ENCODE assay signal across 20 cellular contexts in the genomic region with DNA sequence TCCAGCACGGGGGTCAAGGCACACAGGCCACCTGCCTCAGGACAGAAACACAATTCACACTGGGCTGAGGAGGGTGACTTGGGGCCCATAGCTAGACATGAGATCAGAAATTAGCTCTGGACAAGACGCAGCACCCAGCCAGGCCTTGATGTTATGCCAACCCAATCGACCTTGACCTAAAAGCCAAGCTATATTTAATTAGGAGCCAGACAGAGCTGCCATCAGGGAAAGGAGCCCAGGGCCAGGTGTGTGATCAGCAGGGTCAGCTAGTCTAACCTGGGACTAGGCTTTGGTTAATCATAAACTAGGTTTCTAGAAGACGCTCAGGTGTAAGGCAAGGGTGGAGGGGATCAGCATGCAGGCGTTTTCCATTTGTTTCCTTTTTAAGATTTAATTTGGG. TPM values are rescaled to one million over a fixed set of nuclear protein-coding genes. Genes with fewer than 3 reads are reported as not detected.
DNase-seq lines count a peak whose midpoint lies in the region; ATAC-seq, FAIRE-seq and TF ChIP-seq lines count a peak whose summit lies in the region.
"Had no signal": no experiment of that assay in that cellular context is flagged by ENCODE, and none has a peak within 500 bp of the region (broad histone marks: within the 10 kb centered on the region; RNA-seq: fewer than 3 reads in every experiment).

No MANE protein-coding gene starts in this region.

- TF ChIP-seq CTCF in right atrium auricular region (IDR thresholded peaks at IDR 0.05) (no peak), progenitor cell of endocrine pancreas (IDR thresholded peaks at IDR 0.05; ENCODE audit: unreplicated experiment) (no peak), WTC11 (IDR thresholded peaks at IDR 0.05) (no peak)

- FAIRE-seq in islet of Langerhans (lab: Jason Lieb, UNC): peak; percentile 60
- FAIRE-seq: A204.1, G401.6, GM12891, GM19239 had no signal

- no peaks in the 10 kb centered on the region for H3K36me3 Mint-ChIP-seq in progenitor cell of endocrine pancreas (ENCODE audit: insufficient read depth)
- H3K36me3 Mint-ChIP-seq in WTC11: no peaks in the 10 kb centered on the region

- H3K4me1 Mint-ChIP-seq in progenitor cell of endocrine pancreas (ENCODE audit: low read depth) (peaks cover 38% of the 10 kb centered on the region), WTC11 (no peaks in the 10 kb centered on the region)

- peaks cover 0 to 13% of the 10 kb centered on the region in 2 donors for H3K4me1 ChIP-seq in right atrium auricular region

- intact Hi-C loops in Right ventricle myocardium superior (cut with DNase I) (no loop called here), posterior vena cava (cut with DNase I) (no loop called here)

- peak overlapping the region; percentile 59 for H3K4me3 Mint-ChIP-seq in progenitor cell of endocrine pancreas (ENCODE audit: low read depth)
- H3K4me3 Mint-ChIP-seq in WTC11: no peak overlapping the region

- ATAC-seq in Right ventricle myocardium superior (ENCODE audit: poor library complexity): peak; percentile 91
- no peak for ATAC-seq in HG02642 (IDR thresholded peaks at IDR 0.05; ENCODE audit: poor library complexity, unreplicated experiment)
- no peak for ATAC-seq in WTC11
- ATAC-seq: HCT116 had no signal

- H3K27me3 ChIP-seq in right atrium auricular region: no peaks in the 10 kb centered on the region

- H3K36me3 ChIP-seq in right atrium auricular region: no peaks in the 10 kb centered on the region

- H3K27me3 Mint-ChIP-seq in progenitor cell of endocrine pancreas (no peaks in the 10 kb centered on the region), WTC11 (ENCODE audit: low read depth) (peaks cover 47% of the 10 kb centered on the region)

- H3K27ac Mint-ChIP-seq in progenitor cell of endocrine pancreas (peak overlapping the region; percentile 90), WTC11 (no peak overlapping the region)

- POLR2A ChIA-PET in WTC11 (lab: Charles Lee): interaction anchor here (0.5 kb wide), 1 partner anchor 1572 kb away, joined by 3 read pairs; no protein-coding TSS in a partner anchor

- no peak overlapping the region for H3K4me3 ChIP-seq in right atrium auricular region

- H3K9me3 ChIP-seq in right atrium auricular region: no peaks in the 10 kb centered on the region

- CTCF ChIA-PET in WTC11 (lab: Charles Lee): no interaction called here

- no peaks in the 10 kb centered on the region for H3K9me3 Mint-ChIP-seq in progenitor cell of endocrine pancreas (ENCODE audit: low read depth)
- no peaks in the 10 kb centered on the region for H3K9me3 Mint-ChIP-seq in WTC11

- no peak overlapping the region for H3K27ac ChIP-seq in right atrium auricular region
- H3K27ac ChIP-seq: C4-2B, HL-60 had no signal

- peak; percentile 71 for DNase-seq in Right ventricle myocardium superior
- no peak for DNase-seq in right atrium auricular region (ENCODE audit: low spot score)
- no peak for DNase-seq in progenitor cell of endocrine pancreas (ENCODE audit: low spot score, unreplicated experiment)
- no peak for DNase-seq in WTC11 (ENCODE audit: low spot score)
- no peak for DNase-seq in NCI-H2227 (lab: John Stamatoyannopoulos, UW; ENCODE audit: unreplicated experiment)
- DNase-seq in posterior vena cava (ENCODE audit: low spot score): no peak
- DNase-seq: DMS79, MV-4-11, NCI-H1436, NCI-H2081 treated with DMSO at 0.1 percent for 48 hours, NCI-H226 had no signal

TF ChIP-seq in WTC11, 78 proteins besides CTCF, POLR2A, EP300 and RAD21:
- no peak for TF ChIP-seq MXD4 (CRISPR knock-in tag; IDR thresholded peaks at IDR 0.05; ENCODE audit: borderline replicate concordance)
- no peak for TF ChIP-seq ZNF121 (CRISPR knock-in tag; IDR thresholded peaks at IDR 0.05)
- no peak for TF ChIP-seq NFATC4 (CRISPR knock-in tag; IDR thresholded peaks at IDR 0.05)
- TF ChIP-seq, protein P1, sequence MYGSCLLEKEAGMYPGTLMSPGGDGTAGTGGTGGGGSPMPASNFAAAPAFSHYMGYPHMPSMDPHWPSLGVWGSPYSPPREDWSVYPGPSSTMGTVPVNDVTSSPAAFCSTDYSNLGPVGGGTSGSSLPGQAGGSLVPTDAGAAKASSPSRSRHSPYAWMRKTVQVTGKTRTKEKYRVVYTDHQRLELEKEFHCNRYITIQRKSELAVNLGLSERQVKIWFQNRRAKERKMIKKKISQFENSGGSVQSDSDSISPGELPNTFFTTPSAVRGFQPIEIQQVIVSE (CRISPR knock-in tag; IDR thresholded peaks at IDR 0.05; ENCODE audit: borderline replicate concordance): no peak
- TF ChIP-seq, protein P2, sequence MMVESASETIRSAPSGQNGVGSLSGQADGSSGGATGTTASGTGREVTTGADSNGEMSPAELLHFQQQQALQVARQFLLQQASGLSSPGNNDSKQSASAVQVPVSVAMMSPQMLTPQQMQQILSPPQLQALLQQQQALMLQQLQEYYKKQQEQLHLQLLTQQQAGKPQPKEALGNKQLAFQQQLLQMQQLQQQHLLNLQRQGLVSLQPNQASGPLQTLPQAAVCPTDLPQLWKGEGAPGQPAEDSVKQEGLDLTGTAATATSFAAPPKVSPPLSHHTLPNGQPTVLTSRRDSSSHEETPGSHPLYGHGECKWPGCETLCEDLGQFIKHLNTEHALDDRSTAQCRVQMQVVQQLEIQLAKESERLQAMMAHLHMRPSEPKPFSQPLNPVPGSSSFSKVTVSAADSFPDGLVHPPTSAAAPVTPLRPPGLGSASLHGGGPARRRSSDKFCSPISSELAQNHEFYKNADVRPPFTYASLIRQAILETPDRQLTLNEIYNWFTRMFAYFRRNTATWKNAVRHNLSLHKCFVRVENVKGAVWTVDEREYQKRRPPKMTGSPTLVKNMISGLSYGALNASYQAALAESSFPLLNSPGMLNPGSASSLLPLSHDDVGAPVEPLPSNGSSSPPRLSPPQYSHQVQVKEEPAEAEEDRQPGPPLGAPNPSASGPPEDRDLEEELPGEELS (CRISPR knock-in tag; IDR thresholded peaks at IDR 0.05): no peak
- no peak for TF ChIP-seq ELF4 (CRISPR knock-in tag; IDR thresholded peaks at IDR 0.05; ENCODE audit: low read depth)
- no peak for TF ChIP-seq FOXP1 (CRISPR knock-in tag; IDR thresholded peaks at IDR 0.05; ENCODE audit: borderline replicate concordance)
- no peak for TF ChIP-seq ZNF671 (CRISPR knock-in tag; IDR thresholded peaks at IDR 0.05)
TF ChIP-seq in WTC11: peak in this region for 0.

RNA-seq across cellular contexts. Expression of a gene that starts 23.9 kb away (rescaled TPM):
- total RNA-seq in Right ventricle myocardium superior (87.8 TPM), right atrium auricular region (10 to 100 TPM; 31.0 to 78.8 TPM), progenitor cell of endocrine pancreas (130 and 136 TPM in 2 replicates), WTC11 (2021) (78.4 to 83.6 TPM (median 83.0 TPM) in 3 replicates), posterior vena cava (10 to 100 TPM; 50.8 to 57.2 TPM)
